9 cellular contexts compared by ENCODE assay signal in genomic region chr16:89308391-89309333, GRCh38.
DNase-seq lines count a peak whose midpoint lies in the region; ATAC-seq, FAIRE-seq and TF ChIP-seq lines count a peak whose summit lies in the region.
"Had no signal": no experiment of that assay in that cellular context is flagged by ENCODE, and none has a peak within 500 bp of the region (broad histone marks: within the 10 kb centered on the region; RNA-seq: fewer than 3 reads in every experiment).

No MANE protein-coding gene starts in this region.

- DNase-seq in AG10803 (ENCODE audit: low read depth), result no peak
- peak; percentile 41 for DNase-seq in Jurkat, Clone E6-1 (ENCODE audit: low read depth, low spot score)
- DNase-seq in activated naive CD8-positive, alpha-beta T cell treated with anti-CD3 and anti-CD28 coated beads, Interleukin-2, amount 10 ng/mL, durations not matched to agents 7 days and 5 days, result peak; percentile 71
- no peak for DNase-seq in HepG2 (ENCODE audit: low spot score)
- no peak for DNase-seq in posterior vena cava (ENCODE audit: low spot score)
- DNase-seq in NCI-H1417 treated with DMSO at 0.1 percent for 48 hours (lab: John Stamatoyannopoulos, UW), result no peak

- H3K27me3 ChIP-seq in HepG2 (ENCODE audit: control insufficient read depth in 1 of 2, insufficient read depth in 2 of 2, low read length in 2 of 2), result no peaks in the 10 kb centered on the region

- TF ChIP-seq EP300 in HepG2 (IDR thresholded peaks at IDR 0.05; ENCODE audit: low read depth in 2 of 2, low read length in 2 of 2), result no peak
- TF ChIP-seq EP300 in HepG2 (CRISPR knock-in tag; IDR thresholded peaks at IDR 0.05; ENCODE audit: borderline replicate concordance), result no peak

- peak; percentile 63 for ATAC-seq in activated naive CD8-positive, alpha-beta T cell treated with anti-CD3 and anti-CD28 coated beads, Interleukin-2, amount 10 ng/mL, durations not matched to agents 7 days and 5 days (ENCODE audit: low read depth)
- ATAC-seq in HepG2 (peak; percentile 53), GM18909 (IDR thresholded peaks at IDR 0.05; ENCODE audit: poor library complexity, unreplicated experiment) (no peak), GM18907 (IDR thresholded peaks at IDR 0.05; ENCODE audit: unreplicated experiment) (no peak)

- H3K36me3 ChIP-seq in HepG2 (replicated peaks in 1 of 2; ENCODE audit: control insufficient read depth in 1 of 2, insufficient read depth in 2 of 2, low read length in 2 of 2), result peaks cover 35 to 82% of the 10 kb centered on the region in 2 experiments

- intact Hi-C loops in HepG2 (cut with micrococcal nuclease; ENCODE audit: unreplicated experiment), result no loop called here
- intact Hi-C loops in posterior vena cava (cut with DNase I), result no loop called here

- peaks cover 80% of the 10 kb centered on the region for H3K79me2 ChIP-seq in HepG2 (ENCODE audit: insufficient read depth, low read length)

- BruUV-seq in HepG2 (replicated peaks; lab: Mats Ljungman, UMichigan), result no TSS peak

- POLR2A ChIA-PET in activated naive CD8-positive, alpha-beta T cell treated with anti-CD3 and anti-CD28 coated beads, Interleukin-2, amount 10 ng/mL, durations not matched to agents 7 days and 5 days (lab: Charles Lee), result no interaction called here
- POLR2A ChIA-PET in HepG2 (lab: Yijun Ruan, JAX), result no interaction called here

- H3K36me3 Mint-ChIP-seq in activated naive CD8-positive, alpha-beta T cell treated with anti-CD3 and anti-CD28 coated beads, Interleukin-2, amount 10 ng/mL, durations not matched to agents 7 days and 5 days, result peaks cover 29% of the 10 kb centered on the region

- peak overlapping the region; percentile 18 for H3K4me3 Mint-ChIP-seq in activated naive CD8-positive, alpha-beta T cell treated with anti-CD3 and anti-CD28 coated beads, Interleukin-2, amount 10 ng/mL, durations not matched to agents 7 days and 5 days

- no peak for TF ChIP-seq RAD21 in HepG2 (CRISPR knock-in tag; IDR thresholded peaks at IDR 0.05)

- H3K4me3 ChIP-seq in AG10803 (ENCODE audit: low read length) (no peak overlapping the region), HepG2 (replicated peaks in 1 of 3; ENCODE audit: insufficient read depth in 1 of 3, low read depth in 2 of 3, low read length in 3 of 3) (no peak overlapping the region)
- H3K4me3 ChIP-seq in Jurkat, Clone E6-1 (ENCODE audit: low read length), result no peak overlapping the region

- H3K27ac ChIP-seq in HepG2 (ENCODE audit: extremely low read length, insufficient read depth, low read length), result no peak overlapping the region

- H3K9me3 Mint-ChIP-seq in activated naive CD8-positive, alpha-beta T cell treated with anti-CD3 and anti-CD28 coated beads, Interleukin-2, amount 10 ng/mL, durations not matched to agents 7 days and 5 days, result no peaks in the 10 kb centered on the region

- peak overlapping the region; percentile 60 for H3K27ac Mint-ChIP-seq in activated naive CD8-positive, alpha-beta T cell treated with anti-CD3 and anti-CD28 coated beads, Interleukin-2, amount 10 ng/mL, durations not matched to agents 7 days and 5 days

- 91% methylated on average over 30 of the region's 30 CpGs for whole genome bisulfite sequencing in HepG2 (ENCODE audit: low lambda C conversion rate)

- peaks cover 48% of the 10 kb centered on the region for H3K4me1 Mint-ChIP-seq in activated naive CD8-positive, alpha-beta T cell treated with anti-CD3 and anti-CD28 coated beads, Interleukin-2, amount 10 ng/mL, durations not matched to agents 7 days and 5 days

- TF ChIP-seq CTCF in AG10803 (conservative IDR thresholded peaks at IDR 0.05; ENCODE audit: low read length) (peak; percentile 48), HepG2 (CRISPR knock-in tag; IDR thresholded peaks at IDR 0.05) (peak; percentile 65)

- no peak overlapping the region for H2AFZ ChIP-seq in HepG2 (ENCODE audit: low read length)

- peaks cover 67% of the 10 kb centered on the region for H4K20me1 ChIP-seq in HepG2 (ENCODE audit: insufficient read depth, low read length)

- H3K4me1 ChIP-seq in HepG2 (ENCODE audit: insufficient read depth, low read length), result no peaks in the 10 kb centered on the region

- no peak overlapping the region for H3K4me2 ChIP-seq in HepG2 (ENCODE audit: low read depth, low read length)

- FAIRE-seq in HepG2 (lab: Jason Lieb, UNC), result peak; percentile 83
- FAIRE-seq: endometrium had no signal

- CTCF ChIA-PET in HepG2 (lab: Yijun Ruan, JAX; ENCODE audit: low intra/inter-chr PET ratio, low total read pairs), result no interaction called here

- no peaks in the 10 kb centered on the region for H3K27me3 Mint-ChIP-seq in activated naive CD8-positive, alpha-beta T cell treated with anti-CD3 and anti-CD28 coated beads, Interleukin-2, amount 10 ng/mL, durations not matched to agents 7 days and 5 days

- no peaks in the 10 kb centered on the region for H3K9me3 ChIP-seq in HepG2 (ENCODE audit: low read length)

- no peak overlapping the region for H3K9ac ChIP-seq in HepG2 (ENCODE audit: insufficient read depth, low read depth, low read length)

- no peak for TF ChIP-seq POLR2A in HepG2 (IDR thresholded peaks at IDR 0.05; ENCODE audit: insufficient read depth in 1 of 2, low read depth in 2 of 2, low read length in 2 of 2)

- in situ Hi-C loops in HepG2 (cut with HindIII; ENCODE audit: extremely low pct_ligation_motif_present, low pct_unique_long_range_greater_than_20kb), result no loop called here

TF ChIP-seq in HepG2, 621 proteins besides CTCF, POLR2A, EP300 and RAD21 (continues in another document):
- TF ChIP-seq ZNF563 (CRISPR knock-in tag; IDR thresholded peaks at IDR 0.05) (no peak), TP53 (CRISPR knock-in tag; conservative IDR thresholded peaks at IDR 0.05) (no peak), ZNF24 (IDR thresholded peaks at IDR 0.05) (no peak), HDAC1 (CRISPR knock-in tag; IDR thresholded peaks at IDR 0.05) (no peak), RBFOX2 (IDR thresholded peaks at IDR 0.05; ENCODE audit: low read depth, low read length) (no peak), ZBTB39 (CRISPR knock-in tag; IDR thresholded peaks at IDR 0.05) (no peak), FOXC1 (CRISPR knock-in tag; IDR thresholded peaks at IDR 0.05; ENCODE audit: borderline replicate concordance) (peak; percentile 41; the same call in 1 of the 2 replicates), ZNF878 (CRISPR knock-in tag; IDR thresholded peaks at IDR 0.05) (no peak), FOXO4 (CRISPR knock-in tag; conservative IDR thresholded peaks at IDR 0.05) (0 out of 2 replicates have a peak, but pooled peaks have one; percentile 36), NONO (IDR thresholded peaks at IDR 0.05) (no peak), NONO (CRISPR knock-in tag; conservative IDR thresholded peaks at IDR 0.05) (no peak), ZNF432 (CRISPR knock-in tag; IDR thresholded peaks at IDR 0.05; ENCODE audit: borderline replicate concordance) (no peak), ZNF792 (CRISPR knock-in tag; IDR thresholded peaks at IDR 0.05) (no peak), GATAD1 (CRISPR knock-in tag; IDR thresholded peaks at IDR 0.05) (no peak), ZSCAN22 (CRISPR knock-in tag; IDR thresholded peaks at IDR 0.05) (no peak), ETV5 (CRISPR knock-in tag; IDR thresholded peaks at IDR 0.05; ENCODE audit: borderline replicate concordance) (no peak), ZNF598 (CRISPR knock-in tag; IDR thresholded peaks at IDR 0.05; ENCODE audit: borderline replicate concordance) (no peak)
- TF ChIP-seq, protein P1, sequence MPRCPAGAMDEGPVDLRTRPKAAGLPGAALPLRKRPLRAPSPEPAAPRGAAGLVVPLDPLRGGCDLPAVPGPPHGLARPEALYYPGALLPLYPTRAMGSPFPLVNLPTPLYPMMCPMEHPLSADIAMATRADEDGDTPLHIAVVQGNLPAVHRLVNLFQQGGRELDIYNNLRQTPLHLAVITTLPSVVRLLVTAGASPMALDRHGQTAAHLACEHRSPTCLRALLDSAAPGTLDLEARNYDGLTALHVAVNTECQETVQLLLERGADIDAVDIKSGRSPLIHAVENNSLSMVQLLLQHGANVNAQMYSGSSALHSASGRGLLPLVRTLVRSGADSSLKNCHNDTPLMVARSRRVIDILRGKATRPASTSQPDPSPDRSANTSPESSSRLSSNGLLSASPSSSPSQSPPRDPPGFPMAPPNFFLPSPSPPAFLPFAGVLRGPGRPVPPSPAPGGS (CRISPR knock-in tag; IDR thresholded peaks at IDR 0.05), result no peak

Comparison
In these comparisons a context has a peak if more than half of its experiments do, and no peak if none do; other contexts are left out.
1. DNase-seq: peak in Jurkat, Clone E6-1 (single experiment) and activated naive CD8-positive, alpha-beta T cell treated with anti-CD3 and anti-CD28 coated beads, Interleukin-2, amount 10 ng/mL, durations not matched to agents 7 days and 5 days (single experiment); none in AG10803 (single experiment), HepG2 (single experiment), posterior vena cava (single experiment) and NCI-H1417 treated with DMSO at 0.1 percent for 48 hours (single experiment).
2. ATAC-seq: peak in activated naive CD8-positive, alpha-beta T cell treated with anti-CD3 and anti-CD28 coated beads, Interleukin-2, amount 10 ng/mL, durations not matched to agents 7 days and 5 days (single experiment) and HepG2 (single experiment); none in GM18909 (single experiment) and GM18907 (single experiment).